7 cellular contexts compared by ENCODE assay signal in the genomic region with DNA sequence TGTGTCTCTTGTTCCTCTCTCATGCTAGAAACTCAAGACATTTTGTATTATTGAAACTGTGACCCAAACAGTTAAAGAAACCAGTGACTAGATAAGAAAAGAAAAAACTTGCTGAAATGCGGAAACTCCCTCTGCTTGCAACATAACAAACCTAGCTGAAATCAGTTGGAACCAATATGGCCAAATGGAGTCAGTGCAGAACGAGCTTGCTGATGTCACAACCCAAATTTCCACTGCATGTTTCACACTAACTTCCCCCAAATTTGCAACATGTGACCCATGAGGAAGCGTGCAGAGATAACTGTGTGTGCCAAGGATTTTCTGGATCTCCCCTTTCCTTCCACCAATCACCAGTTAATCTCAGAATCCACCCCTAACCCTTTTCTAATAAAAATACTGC.
DNase-seq lines count a peak whose midpoint lies in the region; ATAC-seq and TF ChIP-seq lines count a peak whose summit lies in the region.

No MANE protein-coding gene starts in this region.

- H3K4me3 ChIP-seq in fibroblast of the aortic adventitia (ENCODE audit: low read depth, low read length) (no peak overlapping the region), stomach (no peak overlapping the region), WERI-Rb-1 (ENCODE audit: low read depth, low read length) (no peak overlapping the region)

- TF ChIP-seq CTCF in fibroblast of the aortic adventitia (IDR thresholded peaks at IDR 0.05; ENCODE audit: insufficient read depth, low read length): no peak
- no peak for TF ChIP-seq CTCF in stomach (IDR thresholded peaks at IDR 0.05)
- TF ChIP-seq CTCF in WERI-Rb-1 (IDR thresholded peaks at IDR 0.05; ENCODE audit: low read depth, low read length): no peak

- H3K27ac ChIP-seq in stomach: peak overlapping the region in 3 of 5 donors; percentile 16 to 44 (median 34)
- no peak overlapping the region for H3K27ac ChIP-seq in WERI-Rb-1

- WGBS in stomach, 5 donors: 39 to 53% (median 44%) methylated on average over 3 of the region's 3 CpGs

- H3K9me3 ChIP-seq in stomach: no peaks in the 10 kb centered on the region
- no peaks in the 10 kb centered on the region for H3K9me3 ChIP-seq in WERI-Rb-1 (ENCODE audit: severe bottlenecking)

- H3K36me3 ChIP-seq in stomach (no peaks in the 10 kb centered on the region), WERI-Rb-1 (no peaks in the 10 kb centered on the region)

- peaks cover 0 to 7% (median 0%) of the 10 kb centered on the region in 4 donors for H3K4me1 ChIP-seq in stomach

- intact Hi-C loops in stomach (cut with DNase I; ENCODE audit: low total_unique reads): no loop called here

- peak; percentile 14 for DNase-seq in KBM-7
- peak; percentile 97 for DNase-seq in fibroblast of the aortic adventitia (ENCODE audit: low read depth)
- no peak for DNase-seq in stomach
- no peak for DNase-seq in WERI-Rb-1
- no peak for DNase-seq in activated T-cell treated with anti-CD3 and anti-CD28 coated beads, Interleukin-2, amount 50 U/mL, for 1 hour
- no peak for DNase-seq in HUDEP-2 (lab: John Stamatoyannopoulos, UW; ENCODE audit: unreplicated experiment in 76 of 76)

- TF ChIP-seq EP300 in stomach (IDR thresholded peaks at IDR 0.05): no peak

- TF ChIP-seq POLR2A in stomach (IDR thresholded peaks at IDR 0.05): no peak

- in situ Hi-C loops in KBM-7 (cut with MboI; ENCODE audit: low pct_unique_long_range_greater_than_20kb, low sequenced_read_pairs): no loop called here

- ATAC-seq in GM21447 (IDR thresholded peaks at IDR 0.05; ENCODE audit: unreplicated experiment): peak; percentile 54

- no peaks in the 10 kb centered on the region for H3K27me3 ChIP-seq in stomach
- H3K27me3 ChIP-seq in WERI-Rb-1 (ENCODE audit: insufficient read depth, low read depth, severe bottlenecking): no peaks in the 10 kb centered on the region

Comparison
In these comparisons a context has a peak if more than half of its experiments do, and no peak if none do; other contexts are left out.
1. DNase-seq: peak in KBM-7 (single experiment) and fibroblast of the aortic adventitia (single experiment); none in stomach (single experiment), WERI-Rb-1 (single experiment), activated T-cell treated with anti-CD3 and anti-CD28 coated beads, Interleukin-2, amount 50 U/mL, for 1 hour (single experiment) and HUDEP-2 (0 of 76).